19 cellular contexts compared by ENCODE assay signal in genomic region chr6:452301-453067, GRCh38.
DNase-seq lines count a peak whose midpoint lies in the region; ATAC-seq and TF ChIP-seq lines count a peak whose summit lies in the region.
"Had no signal": no experiment of that assay in that cellular context is flagged by ENCODE, and none has a peak within 500 bp of the region (broad histone marks: within the 10 kb centered on the region; RNA-seq: fewer than 3 reads in every experiment).

No MANE protein-coding gene starts in this region.

- no peak for TF ChIP-seq CTCF in sigmoid colon (IDR thresholded peaks at IDR 0.05)

- no peak overlapping the region for H3K4me3 ChIP-seq in sigmoid colon
- H3K4me3 ChIP-seq: ovary, PC-9 had no signal

- no peaks in the 10 kb centered on the region for H3K4me1 ChIP-seq in sigmoid colon
- H3K4me1 ChIP-seq: foreskin keratinocyte had no signal

- H3K27me3 ChIP-seq in sigmoid colon = no peaks in the 10 kb centered on the region
- H3K27me3 ChIP-seq: foreskin keratinocyte, ovary had no signal

- ATAC-seq in GM18498 (IDR thresholded peaks at IDR 0.05; ENCODE audit: unreplicated experiment) = no peak
- ATAC-seq in HG03354 (IDR thresholded peaks at IDR 0.05; ENCODE audit: poor library complexity, severe bottlenecking, unreplicated experiment) = no peak
- ATAC-seq: activated T-cell treated with anti-CD3 and anti-CD28 coated beads, Interleukin-2, amount 50 U/mL, for 72 hours; CD8-positive, alpha-beta T cell; foreskin keratinocyte; stimulated activated memory B cell treated with anti-CD40 and anti-IgM and Interleukin-4, amounts not matched to agents 10 μg/mL and 1 μg/mL and 100 μg/mL, for 72 hours had no signal

- H3K36me3 ChIP-seq in sigmoid colon = no peaks in the 10 kb centered on the region
- H3K36me3 ChIP-seq: ovary had no signal

- no peak for TF ChIP-seq POLR2A in sigmoid colon (IDR thresholded peaks at IDR 0.05)

- WGBS in sigmoid colon, 2 donors = 80 to 85% methylated on average over 9 of the region's 9 CpGs

- H3K27ac ChIP-seq in sigmoid colon = no peak overlapping the region
- H3K27ac ChIP-seq: foreskin keratinocyte, ovary, PC-9 had no signal

- intact Hi-C loops in sigmoid colon (cut with DNase I) = no loop called here

- H3K9me3 ChIP-seq in sigmoid colon = no peaks in the 10 kb centered on the region
- H3K9me3 ChIP-seq: ovary had no signal

- TF ChIP-seq EP300 in sigmoid colon (IDR thresholded peaks at IDR 0.05) = no peak

- DNase-seq in NCI-H2081 (lab: John Stamatoyannopoulos, UW) (peak; percentile 54 to 80), NCI-H2081 treated with DMSO at 0.1 percent for 48 hours (lab: John Stamatoyannopoulos, UW) (no peak), NCI-H1092 treated with DMSO at 0.1 percent for 48 hours (lab: John Stamatoyannopoulos, UW) (peak; percentile 32), fibroblast of peridontal ligament (ENCODE audit: extremely low read depth) (peak; percentile 13), sigmoid colon (no peak)
- DNase-seq in stimulated activated CD8-positive, alpha-beta memory T cell treated with anti-CD3 and anti-CD28 coated beads, Interleukin-4, amount 100 ng/mL, for 48 hours = peak; percentile 19
- DNase-seq: activated CD4-positive, alpha-beta T cell treated with anti-CD3 and anti-CD28 coated beads, Interleukin-2, amount 10 ng/mL, durations not matched to agents 7 days and 5 days; activated T-cell treated with anti-CD3 and anti-CD28 coated beads, Interleukin-2, amount 50 U/mL, for 72 hours; central memory CD4-positive, alpha-beta T cell; foreskin keratinocyte; Kasumi-1; NCI-H187 treated with DMSO at 0.1 percent for 48 hours; NCI-H526 treated with DMSO at 0.1 percent for 48 hours; ovary; PC-9 had no signal

Comparison
In these comparisons a context has a peak if more than half of its experiments do, and no peak if none do; other contexts are left out.
1. DNase-seq: peak in NCI-H2081 (2 of 2), NCI-H1092 treated with DMSO at 0.1 percent for 48 hours (single experiment), fibroblast of peridontal ligament (single experiment) and stimulated activated CD8-positive, alpha-beta memory T cell treated with anti-CD3 and anti-CD28 coated beads, Interleukin-4, amount 100 ng/mL, for 48 hours (single experiment); none in NCI-H2081 treated with DMSO at 0.1 percent for 48 hours (single experiment) and sigmoid colon (single experiment).